8 cellular contexts compared by ENCODE assay signal in the genomic region with DNA sequence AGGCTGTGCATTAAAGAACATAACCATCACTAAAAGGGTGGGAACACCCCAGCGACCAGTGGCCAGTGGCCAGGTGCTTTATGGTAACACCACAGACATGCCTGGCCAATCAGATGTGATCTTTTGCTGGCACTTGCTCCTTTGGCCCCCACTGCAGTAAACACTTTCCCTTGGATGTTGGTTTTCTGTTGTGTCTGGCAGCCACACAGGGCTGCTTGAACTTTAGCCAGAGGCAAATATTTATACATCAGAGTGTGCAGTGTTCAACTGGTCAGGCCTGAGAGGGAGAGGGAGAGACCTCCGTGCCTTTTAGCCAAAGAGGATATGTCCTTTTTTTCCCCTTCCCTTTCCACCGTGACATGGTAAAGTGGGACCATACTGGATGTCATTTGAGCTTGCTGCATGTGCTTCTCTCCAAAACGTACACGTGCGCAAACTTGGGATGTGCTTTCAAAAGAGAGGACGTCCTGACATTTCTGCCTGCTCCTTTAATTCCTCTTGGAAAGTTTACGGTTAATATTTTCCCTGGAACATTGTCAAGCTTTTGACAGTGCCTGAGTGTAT.
A peak's percentile ranks its signal among the peaks of the same experiment; 100 is the strongest.
DNase-seq lines count a peak whose midpoint lies in the region; ATAC-seq, FAIRE-seq and TF ChIP-seq lines count a peak whose summit lies in the region.

No MANE protein-coding gene starts in this region.

- H3K36me3 Mint-ChIP-seq in H9 (ENCODE audit: insufficient read depth in 1 of 3, low read depth in 3 of 3) = no peaks in the 10 kb centered on the region

- H2AK5ac ChIP-seq in H9 (ENCODE audit: insufficient read length, low read length) = no peak overlapping the region

- peaks cover 12 to 17% of the 10 kb centered on the region in 2 experiments for H3K4me1 Mint-ChIP-seq in H9

- no peak overlapping the region for H4K91ac ChIP-seq in H9 (ENCODE audit: insufficient read length, low read depth, low read length)

- peak; percentile 46 to 70 for TF ChIP-seq POLR2A in HepG2 (IDR thresholded peaks at IDR 0.05; ENCODE audit: insufficient read depth in 1 of 2, low read depth in 2 of 2, low read length in 2 of 2)

- POLR2A ChIA-PET in HepG2 (lab: Yijun Ruan, JAX) (interaction anchor here (0.7 to 1.9 kb wide), 8 partner anchors 10 to 204 kb away, joined by 3 to 13 read pairs (median 5); partner anchors contain the start of gene NFIA), PC-3 (lab: Charles Lee; ENCODE audit: unreplicated experiment) (no interaction called here)

- under 1% methylated on average over 7 of the region's 8 CpGs for WGBS in HepG2 (ENCODE audit: low lambda C conversion rate)
- WGBS in H9 (ENCODE audit: extremely low coverage, insufficient read length, low lambda C conversion rate) = no CpG with 5 or more reads among the region's 8 CpGs

- H2BK20ac ChIP-seq in H9 (ENCODE audit: low read depth, low read length, poor library complexity, severe bottlenecking) = no peak overlapping the region

- H4K8ac ChIP-seq in H9 (replicated peaks; ENCODE audit: insufficient read length, low read depth, low read length) = no peak overlapping the region

- TF ChIP-seq CTCF in choroid plexus epithelial cell (conservative IDR thresholded peaks at IDR 0.05; ENCODE audit: low read depth, low read length) = no peak
- no peak for TF ChIP-seq CTCF in HepG2 (CRISPR knock-in tag; IDR thresholded peaks at IDR 0.05)
- TF ChIP-seq CTCF in PC-3 (conservative IDR thresholded peaks at IDR 0.05; ENCODE audit: low read depth, low read length) = no peak
- TF ChIP-seq CTCF in H9 (conservative IDR thresholded peaks at IDR 0.05) = no peak

- H3K27me3 Mint-ChIP-seq in H9 (ENCODE audit: low read depth) = no peaks in the 10 kb centered on the region

- H2AFZ ChIP-seq in HepG2 (ENCODE audit: low read length) (peak overlapping the region; percentile 49), PC-3 (ENCODE audit: low read length) (no peak overlapping the region), H9 (ENCODE audit: low read length) (no peak overlapping the region)

- H3T11ph ChIP-seq in H9 (ENCODE audit: low read length) = no peak overlapping the region

- BruUV-seq in HepG2 (replicated peaks; lab: Mats Ljungman, UMichigan) (no TSS peak), PC-3 (replicated peaks; lab: Mats Ljungman, UMichigan) (no TSS peak)

- H3K27ac ChIP-seq in HepG2 (ENCODE audit: extremely low read length, insufficient read depth, low read length) = peak overlapping the region; percentile 98
- H3K27ac ChIP-seq in PC-3 (ENCODE audit: low read length) = no peak overlapping the region
- no peak overlapping the region for H3K27ac ChIP-seq in H9 (ENCODE audit: insufficient read length, low read depth, low read length)

- no peaks in the 10 kb centered on the region for H3K27me3 ChIP-seq in HepG2 (ENCODE audit: control insufficient read depth in 1 of 2, insufficient read depth in 2 of 2, low read length in 2 of 2)
- no peaks in the 10 kb centered on the region for H3K27me3 ChIP-seq in HAP-1 (ENCODE audit: low read depth)
- no peaks in the 10 kb centered on the region for H3K27me3 ChIP-seq in PC-3 (ENCODE audit: low read length)
- no peaks in the 10 kb centered on the region for H3K27me3 ChIP-seq in H9 (ENCODE audit: insufficient read depth, low read length)

- no peaks in the 10 kb centered on the region for H4K20me1 ChIP-seq in HepG2 (ENCODE audit: insufficient read depth, low read length)
- H4K20me1 ChIP-seq in PC-3 (ENCODE audit: low read length) = no peaks in the 10 kb centered on the region
- H4K20me1 ChIP-seq in H9 (ENCODE audit: control insufficient read depth, insufficient read depth, insufficient read length) = no peaks in the 10 kb centered on the region

- peak; percentile 99 for FAIRE-seq in HepG2 (lab: Jason Lieb, UNC)

- H3K9ac ChIP-seq in HepG2 (ENCODE audit: insufficient read depth, low read depth, low read length) (peak overlapping the region; percentile 84), PC-3 (ENCODE audit: low read length) (no peak overlapping the region), H9 (ENCODE audit: extremely low read depth, insufficient read length, low read length) (no peak overlapping the region)

- H3K56ac ChIP-seq in H9 (ENCODE audit: insufficient read length, low read depth, low read length) = no peak overlapping the region

- DNase-seq in NCI-H1092 treated with DMSO at 0.1 percent for 48 hours (lab: John Stamatoyannopoulos, UW) = peak; percentile 66
- peak; percentile 81 for DNase-seq in choroid plexus epithelial cell (ENCODE audit: low read depth)
- peak; percentile 94 for DNase-seq in HepG2 (ENCODE audit: low spot score)
- DNase-seq in superior temporal gyrus (ENCODE audit: extremely low spot score) = peak; percentile 84
- DNase-seq in HAP-1 (ENCODE audit: low spot score in 2 of 2) = no peak
- no peak for DNase-seq in PC-3
- no peak for DNase-seq in H9

- no peak overlapping the region for H2BK15ac ChIP-seq in H9 (ENCODE audit: low read depth, low read length)

- H3K4me3 ChIP-seq in choroid plexus epithelial cell (ENCODE audit: low read depth, low read length) (peak overlapping the region; percentile 34), HepG2 (replicated peaks in 1 of 3; ENCODE audit: insufficient read depth in 1 of 3, low read depth in 2 of 3, low read length in 3 of 3) (peak overlapping the region; percentile 31 to 65 (median 51)), HAP-1 (no peak overlapping the region), PC-3 (ENCODE audit: low read length) (no peak overlapping the region)

- in situ Hi-C loops in HepG2 (cut with HindIII; ENCODE audit: extremely low pct_ligation_motif_present, low pct_unique_long_range_greater_than_20kb) = no loop called here
- in situ Hi-C loops in HAP-1 (cut with MboI; ENCODE audit: low sequenced_read_pairs) = no loop called here

- peak; percentile 98 for ATAC-seq in HepG2
- no peak for ATAC-seq in GM19324 (IDR thresholded peaks at IDR 0.05; ENCODE audit: low FRiP score, unreplicated experiment)
- ATAC-seq in PC-3 = no peak

- H3K4me1 ChIP-seq in HepG2 (ENCODE audit: insufficient read depth, low read length) = peaks cover 61% of the 10 kb centered on the region
- H3K4me1 ChIP-seq in HAP-1 = peaks cover 26% of the 10 kb centered on the region
- peaks cover 11% of the 10 kb centered on the region for H3K4me1 ChIP-seq in PC-3 (ENCODE audit: insufficient read depth, low read length)
- no peaks in the 10 kb centered on the region for H3K4me1 ChIP-seq in H9 (ENCODE audit: insufficient read depth, low read length)

- intact Hi-C loops in HepG2 (cut with micrococcal nuclease; ENCODE audit: unreplicated experiment) = loop anchor here (1.0 to 10.0 kb wide), 3 partner anchors 27 to 155 kb away; partner anchors contain the start of gene NFIA
- intact Hi-C loops in PC-3 (cut with micrococcal nuclease) = no loop called here

- no peak overlapping the region for H3K23ac ChIP-seq in H9 (ENCODE audit: insufficient read length, low read depth, low read length)

- no peak overlapping the region for H3K27ac Mint-ChIP-seq in H9

- H3K4me2 ChIP-seq in HepG2 (ENCODE audit: low read depth, low read length) (peak overlapping the region; percentile 99), PC-3 (ENCODE audit: low read length) (no peak overlapping the region), H9 (ENCODE audit: insufficient read depth, insufficient read length, low read length) (no peak overlapping the region)

- H2BK12ac ChIP-seq in H9 (ENCODE audit: insufficient read length, low read depth, low read length) = no peak overlapping the region

- TF ChIP-seq EP300 in HepG2 (IDR thresholded peaks at IDR 0.05; ENCODE audit: low read depth in 2 of 2, low read length in 2 of 2) (peak in 1 of 2 experiments; percentile 72; a peak in 2 of 4 replicates), HepG2 (CRISPR knock-in tag; IDR thresholded peaks at IDR 0.05; ENCODE audit: borderline replicate concordance) (no peak; the same call in 1 of the 2 replicates)

- no peaks in the 10 kb centered on the region for H3K9me3 ChIP-seq in HepG2 (ENCODE audit: low read length)
- H3K9me3 ChIP-seq in HAP-1 = no peaks in the 10 kb centered on the region
- H3K9me3 ChIP-seq in PC-3 (ENCODE audit: low read length) = no peaks in the 10 kb centered on the region
- H3K9me3 ChIP-seq in H9 (ENCODE audit: control insufficient read depth, low read depth, low read length) = no peaks in the 10 kb centered on the region

- H3K23me2 ChIP-seq in H9 (ENCODE audit: insufficient read length, low read depth, low read length, poor library complexity, severe bottlenecking) = no peaks in the 10 kb centered on the region

- CTCF ChIA-PET in HepG2 (lab: Yijun Ruan, JAX; ENCODE audit: low intra/inter-chr PET ratio, low total read pairs) = no interaction called here
- CTCF ChIA-PET in PC-3 (lab: Charles Lee) = interaction anchor here (0.6 kb wide), 1 partner anchor 134 kb away, joined by 3 read pairs; no protein-coding TSS in a partner anchor

- TF ChIP-seq RAD21 in HepG2 (CRISPR knock-in tag; IDR thresholded peaks at IDR 0.05) = no peak

- no peak overlapping the region for H2BK120ac ChIP-seq in H9 (ENCODE audit: low read depth, low read length, poor library complexity, severe bottlenecking)

- no peak overlapping the region for H3K4ac ChIP-seq in H9 (ENCODE audit: low read depth, low read length)

- no peaks in the 10 kb centered on the region for H3F3A ChIP-seq in PC-3 (ENCODE audit: low read length, unreplicated experiment)

- no peak overlapping the region for H3K18ac ChIP-seq in H9 (ENCODE audit: insufficient read length, low read depth, low read length)

- no peak overlapping the region for H2BK5ac ChIP-seq in H9 (ENCODE audit: insufficient read length, low read length)

- H3K79me2 ChIP-seq in HepG2 (ENCODE audit: insufficient read depth, low read length) (peaks cover 88% of the 10 kb centered on the region), PC-3 (ENCODE audit: low read length) (no peaks in the 10 kb centered on the region), H9 (ENCODE audit: insufficient read depth, low read length) (no peaks in the 10 kb centered on the region)

- H3K9me2 ChIP-seq in PC-3 (replicated peaks; ENCODE audit: low read length) = no peaks in the 10 kb centered on the region

- no peaks in the 10 kb centered on the region for H3K9me3 Mint-ChIP-seq in H9

- H4K5ac ChIP-seq in H9 (ENCODE audit: insufficient read length, low read depth, low read length) = no peak overlapping the region

- H3K4me3 Mint-ChIP-seq in H9 = no peak overlapping the region

- no peaks in the 10 kb centered on the region for H3K79me1 ChIP-seq in H9 (ENCODE audit: insufficient read depth, low read depth, low read length, poor library complexity, severe bottlenecking)

- no peak overlapping the region for H3K14ac ChIP-seq in H9 (ENCODE audit: insufficient read depth, low read length)

- H3K36me3 ChIP-seq in HepG2 (replicated peaks in 1 of 2; ENCODE audit: control insufficient read depth in 1 of 2, insufficient read depth in 2 of 2, low read length in 2 of 2) (0 out of 5 replicates have a peak, but pooled peaks cover 0 to 1% of the 10 kb centered on the region in 2 experiments), HAP-1 (replicated peaks) (no peaks in the 10 kb centered on the region), PC-3 (ENCODE audit: low read depth, low read length) (no peaks in the 10 kb centered on the region)

TF ChIP-seq in HepG2, 621 proteins besides CTCF, POLR2A, EP300 and RAD21 (continues in another document):
- TF ChIP-seq ZNF598 (CRISPR knock-in tag; IDR thresholded peaks at IDR 0.05; ENCODE audit: borderline replicate concordance) (no peak), PHF20 (CRISPR knock-in tag; IDR thresholded peaks at IDR 0.05) (no peak; the same call in 1 of the 2 replicates), MTA3 (CRISPR knock-in tag; IDR thresholded peaks at IDR 0.05) (no peak), NCOA2 (CRISPR knock-in tag; IDR thresholded peaks at IDR 0.05) (peak; percentile 78)

Comparison
In these comparisons a context has a peak if more than half of its experiments do, and no peak if none do; other contexts are left out.
1. DNase-seq: peak in NCI-H1092 treated with DMSO at 0.1 percent for 48 hours (single experiment), choroid plexus epithelial cell (single experiment), HepG2 (single experiment) and superior temporal gyrus (single experiment); none in HAP-1 (0 of 2), PC-3 (single experiment) and H9 (single experiment).
2. H3K4me3 ChIP-seq: peak in choroid plexus epithelial cell (single experiment) and HepG2 (3 of 3); none in HAP-1 (single experiment) and PC-3 (single experiment).